31 cellular contexts compared by ENCODE assay signal in genomic region chr13:36126496-36126895, GRCh38. TPM values are rescaled to one million over a fixed set of nuclear protein-coding genes. Genes with fewer than 3 reads are reported as not detected.
"Had no signal": no experiment of that assay in that cellular context is flagged by ENCODE, and none has a peak within 500 bp of the region (broad histone marks: within the 10 kb centered on the region; RNA-seq: fewer than 3 reads in every experiment).

No MANE protein-coding gene starts in this region.

- H3K4me1 ChIP-seq: pancreas, prostate gland, upper lobe of right lung had no signal

- H3K27me3 ChIP-seq: pancreas, tibial artery had no signal

- H3K9me3 Mint-ChIP-seq: mesothelial cell of epicardium; nephron progenitor cell; stimulated activated naive CD8-positive, alpha-beta T cell treated with anti-CD3 and anti-CD28 coated beads, Interleukin-15, Interleukin-2, amounts not matched to agents 100 ng/mL and 50 ng/mL, for 24 hours had no signal

- H3K27ac Mint-ChIP-seq: immature natural killer cell; mesothelial cell of epicardium; naive thymus-derived CD8-positive, alpha-beta T cell; nephron progenitor cell; stimulated activated effector memory CD8-positive, alpha-beta T cell treated with anti-CD3 and anti-CD28 coated beads, Interleukin-12 subunit alpha, Interleukin-12 subunit beta, amount 100 ng/mL, for 72 hours; stimulated activated naive CD8-positive, alpha-beta T cell treated with anti-CD3 and anti-CD28 coated beads, Interleukin-15, Interleukin-2, amounts not matched to agents 100 ng/mL and 50 ng/mL, for 24 hours had no signal

- DNase-seq: hypothalamus; immature natural killer cell; kidney; left colon; left lung; lower lobe of right lung; mammary epithelial cell; mesendoderm; naive thymus-derived CD8-positive, alpha-beta T cell; nephron progenitor cell; pancreas; posterior cingulate gyrus; retina; small intestine; spleen; stimulated activated CD4-positive, alpha-beta T cell treated with anti-CD3 and anti-CD28 coated beads, Interleukin-4, amount 100 ng/mL, for 24 hours; stimulated activated naive CD4-positive, alpha-beta T cell; tibial artery; trophoblast cell; upper lobe of right lung had no signal

- H3K4me1 Mint-ChIP-seq: immature natural killer cell; stimulated activated effector memory CD8-positive, alpha-beta T cell treated with anti-CD3 and anti-CD28 coated beads, Interleukin-12 subunit alpha, Interleukin-12 subunit beta, amount 100 ng/mL, for 72 hours had no signal

- H3K27ac ChIP-seq: left lung, lower lobe of right lung, pancreas, prostate gland, spleen, suprapubic skin, thoracic aorta, tibial artery, upper lobe of right lung had no signal

- H3K36me3 Mint-ChIP-seq: immature natural killer cell; naive thymus-derived CD8-positive, alpha-beta T cell; stimulated activated effector memory CD8-positive, alpha-beta T cell treated with anti-CD3 and anti-CD28 coated beads, Interleukin-12 subunit alpha, Interleukin-12 subunit beta, amount 100 ng/mL, for 72 hours had no signal

- ATAC-seq: left colon; left lung; lower lobe of right lung; naive thymus-derived CD8-positive, alpha-beta T cell; pancreas; right cardiac atrium; sciatic nerve; stimulated activated effector memory CD8-positive, alpha-beta T cell treated with anti-CD3 and anti-CD28 coated beads, Interleukin-12 subunit alpha, Interleukin-12 subunit beta, amount 100 ng/mL, for 72 hours; upper lobe of right lung had no signal

- H3K36me3 ChIP-seq: left lung, lower lobe of right lung, pancreas, prostate gland, spleen, suprapubic skin, thoracic aorta, tibial artery, upper lobe of right lung had no signal

- H3K4me3 ChIP-seq: left lung, lower lobe of right lung, pancreas, prostate gland, spleen, suprapubic skin, thoracic aorta, tibial artery, upper lobe of right lung had no signal

- H3K4me3 Mint-ChIP-seq: immature natural killer cell; mesothelial cell of epicardium; naive thymus-derived CD8-positive, alpha-beta T cell; nephron progenitor cell; stimulated activated effector memory CD8-positive, alpha-beta T cell treated with anti-CD3 and anti-CD28 coated beads, Interleukin-12 subunit alpha, Interleukin-12 subunit beta, amount 100 ng/mL, for 72 hours; stimulated activated naive CD8-positive, alpha-beta T cell treated with anti-CD3 and anti-CD28 coated beads, Interleukin-15, Interleukin-2, amounts not matched to agents 100 ng/mL and 50 ng/mL, for 24 hours had no signal

- H3K9me3 ChIP-seq: left lung, lower lobe of right lung, pancreas, prostate gland, spleen, suprapubic skin, thoracic aorta, tibial artery, upper lobe of right lung had no signal

- FAIRE-seq: islet of Langerhans, kidney, pancreas, small intestine, urothelium cell line had no signal

RNA-seq across cellular contexts. Expression of gene DCLK1, which starts 4.7 kb away (rescaled TPM):
- total RNA-seq: mononuclear cell; naive thymus-derived CD8-positive, alpha-beta T cell had no signal
- polyA plus RNA-seq: immature natural killer cell; naive thymus-derived CD8-positive, alpha-beta T cell had no signal
